In genomic region chr2:213640742-213641425, GRCh38 we compare ENCODE assay signal across 25 cellular contexts.
DNase-seq lines count a peak whose midpoint lies in the region; FAIRE-seq and TF ChIP-seq lines count a peak whose summit lies in the region.
"Had no signal": no experiment of that assay in that cellular context is flagged by ENCODE, and none has a peak within 500 bp of the region (broad histone marks: within the 10 kb centered on the region; RNA-seq: fewer than 3 reads in every experiment).

No MANE protein-coding gene starts in this region.

- no peak for FAIRE-seq in HTR-8/SVneo (lab: Jason Lieb, UNC)
- FAIRE-seq: pancreas had no signal

- H3K4me3 ChIP-seq in retinal pigment epithelial cell (ENCODE audit: low read length), result no peak overlapping the region
- H3K4me3 ChIP-seq: adrenal gland, dorsolateral prefrontal cortex, pancreas, thoracic aorta had no signal

- no peak for TF ChIP-seq CTCF in retinal pigment epithelial cell (conservative IDR thresholded peaks at IDR 0.05; ENCODE audit: low read depth, low read length)

- peak; percentile 31 for DNase-seq in ELF-1 (ENCODE audit: low read depth, low spot score)
- DNase-seq in NCI-H2196 (lab: John Stamatoyannopoulos, UW; ENCODE audit: unreplicated experiment), result peak; percentile 13
- peak; percentile 10 for DNase-seq in dedifferentiated amniotic fluid mesenchymal stem cell (ENCODE audit: extremely low spot score)
- DNase-seq in retinal pigment epithelial cell (ENCODE audit: low read depth), result peak; percentile 18
- DNase-seq in HTR-8/SVneo (ENCODE audit: insufficient read length, low spot score), result no peak
- DNase-seq in MV-4-11 (lab: John Stamatoyannopoulos, UW), result no peak
- no peak for DNase-seq in retina
- DNase-seq: activated CD4-positive, alpha-beta memory T cell treated with anti-CD3 and anti-CD28 coated beads, Interleukin-2, amount 10 ng/mL, durations not matched to agents 7 days and 5 days; activated CD4-positive, CD25-positive, alpha-beta regulatory T cell; activated gamma-delta T cell; activated T-cell treated with anti-CD3 and anti-CD28 coated beads for 4 hours; adrenal gland; AML-193; caudate nucleus; dorsolateral prefrontal cortex; EL; erythroblast; HCEC 1CT; left cardiac atrium; mesenchymal stem cell; naive thymus-derived CD4-positive, alpha-beta T cell; NCI-H226; pancreas; stimulated activated CD4-positive, alpha-beta T cell treated with anti-CD3 and anti-CD28 coated beads, Interleukin-1b, Interleukin-23, amount 100 ng/mL, for 48 hours had no signal

Comparison
In these comparisons a context has a peak if more than half of its experiments do, and no peak if none do; other contexts are left out.
1. DNase-seq: peak in ELF-1 (single experiment), NCI-H2196 (single experiment), dedifferentiated amniotic fluid mesenchymal stem cell (single experiment) and retinal pigment epithelial cell (single experiment); none in HTR-8/SVneo (single experiment), MV-4-11 (single experiment) and retina (single experiment).